In the genomic region with DNA sequence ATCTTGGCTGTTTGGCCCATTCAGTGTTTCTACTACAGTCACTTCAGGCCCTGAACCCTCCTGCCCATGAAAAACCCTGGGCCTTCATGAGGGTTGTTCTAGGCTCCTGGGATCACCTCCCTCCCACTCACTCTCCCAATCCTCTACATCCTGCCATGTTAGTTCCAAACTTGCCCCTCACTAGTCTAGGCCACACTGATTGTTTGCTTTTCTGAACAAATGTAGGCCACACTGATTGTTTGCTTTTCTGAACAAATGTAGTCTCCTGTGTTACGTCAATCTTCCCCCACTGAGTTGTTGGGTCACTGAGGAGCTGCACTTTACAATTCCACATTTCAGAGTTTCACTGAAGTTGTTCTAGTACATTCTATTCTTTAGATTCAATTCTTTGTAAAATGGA, we compare ENCODE assay signal across 1 cellular context.
TF ChIP-seq lines count a peak whose summit lies in the region.

No MANE protein-coding gene starts in this region.

TF ChIP-seq in HepG2, 621 proteins besides CTCF, POLR2A, EP300 and RAD21 (continued from another document and continues in another):
- TF ChIP-seq, protein P1, sequence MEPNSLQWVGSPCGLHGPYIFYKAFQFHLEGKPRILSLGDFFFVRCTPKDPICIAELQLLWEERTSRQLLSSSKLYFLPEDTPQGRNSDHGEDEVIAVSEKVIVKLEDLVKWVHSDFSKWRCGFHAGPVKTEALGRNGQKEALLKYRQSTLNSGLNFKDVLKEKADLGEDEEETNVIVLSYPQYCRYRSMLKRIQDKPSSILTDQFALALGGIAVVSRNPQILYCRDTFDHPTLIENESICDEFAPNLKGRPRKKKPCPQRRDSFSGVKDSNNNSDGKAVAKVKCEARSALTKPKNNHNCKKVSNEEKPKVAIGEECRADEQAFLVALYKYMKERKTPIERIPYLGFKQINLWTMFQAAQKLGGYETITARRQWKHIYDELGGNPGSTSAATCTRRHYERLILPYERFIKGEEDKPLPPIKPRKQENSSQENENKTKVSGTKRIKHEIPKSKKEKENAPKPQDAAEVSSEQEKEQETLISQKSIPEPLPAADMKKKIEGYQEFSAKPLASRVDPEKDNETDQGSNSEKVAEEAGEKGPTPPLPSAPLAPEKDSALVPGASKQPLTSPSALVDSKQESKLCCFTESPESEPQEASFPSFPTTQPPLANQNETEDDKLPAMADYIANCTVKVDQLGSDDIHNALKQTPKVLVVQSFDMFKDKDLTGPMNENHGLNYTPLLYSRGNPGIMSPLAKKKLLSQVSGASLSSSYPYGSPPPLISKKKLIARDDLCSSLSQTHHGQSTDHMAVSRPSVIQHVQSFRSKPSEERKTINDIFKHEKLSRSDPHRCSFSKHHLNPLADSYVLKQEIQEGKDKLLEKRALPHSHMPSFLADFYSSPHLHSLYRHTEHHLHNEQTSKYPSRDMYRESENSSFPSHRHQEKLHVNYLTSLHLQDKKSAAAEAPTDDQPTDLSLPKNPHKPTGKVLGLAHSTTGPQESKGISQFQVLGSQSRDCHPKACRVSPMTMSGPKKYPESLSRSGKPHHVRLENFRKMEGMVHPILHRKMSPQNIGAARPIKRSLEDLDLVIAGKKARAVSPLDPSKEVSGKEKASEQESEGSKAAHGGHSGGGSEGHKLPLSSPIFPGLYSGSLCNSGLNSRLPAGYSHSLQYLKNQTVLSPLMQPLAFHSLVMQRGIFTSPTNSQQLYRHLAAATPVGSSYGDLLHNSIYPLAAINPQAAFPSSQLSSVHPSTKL (CRISPR knock-in tag; IDR thresholded peaks at IDR 0.05), result peak; percentile 71
- TF ChIP-seq RXRB (CRISPR knock-in tag; IDR thresholded peaks at IDR 0.05; ENCODE audit: borderline replicate concordance), result peak; percentile 70
- TF ChIP-seq, protein P2, sequence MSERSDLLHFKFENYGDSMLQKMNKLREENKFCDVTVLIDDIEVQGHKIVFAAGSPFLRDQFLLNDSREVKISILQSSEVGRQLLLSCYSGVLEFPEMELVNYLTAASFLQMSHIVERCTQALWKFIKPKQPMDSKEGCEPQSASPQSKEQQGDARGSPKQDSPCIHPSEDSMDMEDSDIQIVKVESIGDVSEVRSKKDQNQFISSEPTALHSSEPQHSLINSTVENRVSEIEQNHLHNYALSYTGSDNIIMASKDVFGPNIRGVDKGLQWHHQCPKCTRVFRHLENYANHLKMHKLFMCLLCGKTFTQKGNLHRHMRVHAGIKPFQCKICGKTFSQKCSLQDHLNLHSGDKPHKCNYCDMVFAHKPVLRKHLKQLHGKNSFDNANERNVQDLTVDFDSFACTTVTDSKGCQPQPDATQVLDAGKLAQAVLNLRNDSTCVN (CRISPR knock-in tag; IDR thresholded peaks at IDR 0.05; ENCODE audit: borderline replicate concordance), result no peak
- TF ChIP-seq MIXL1 (CRISPR knock-in tag; IDR thresholded peaks at IDR 0.05), result peak; percentile 65
- no peak for TF ChIP-seq EEA1 (CRISPR knock-in tag; IDR thresholded peaks at IDR 0.05; ENCODE audit: borderline replicate concordance)
- peak; percentile 78 for TF ChIP-seq CEBPG (CRISPR knock-in tag; IDR thresholded peaks at IDR 0.05)
- no peak for TF ChIP-seq MAFK (conservative IDR thresholded peaks at IDR 0.05 in 1 of 2, IDR thresholded peaks at IDR 0.05 in 1 of 2; ENCODE audit: low read length in 2 of 2)
- TF ChIP-seq ARNT (IDR thresholded peaks at IDR 0.05), result no peak
- TF ChIP-seq NR2F6 (IDR thresholded peaks at IDR 0.05), result no peak
- peak; percentile 55 for TF ChIP-seq NR2F6 (CRISPR knock-in tag; IDR thresholded peaks at IDR 0.05)
- TF ChIP-seq, protein P3, sequence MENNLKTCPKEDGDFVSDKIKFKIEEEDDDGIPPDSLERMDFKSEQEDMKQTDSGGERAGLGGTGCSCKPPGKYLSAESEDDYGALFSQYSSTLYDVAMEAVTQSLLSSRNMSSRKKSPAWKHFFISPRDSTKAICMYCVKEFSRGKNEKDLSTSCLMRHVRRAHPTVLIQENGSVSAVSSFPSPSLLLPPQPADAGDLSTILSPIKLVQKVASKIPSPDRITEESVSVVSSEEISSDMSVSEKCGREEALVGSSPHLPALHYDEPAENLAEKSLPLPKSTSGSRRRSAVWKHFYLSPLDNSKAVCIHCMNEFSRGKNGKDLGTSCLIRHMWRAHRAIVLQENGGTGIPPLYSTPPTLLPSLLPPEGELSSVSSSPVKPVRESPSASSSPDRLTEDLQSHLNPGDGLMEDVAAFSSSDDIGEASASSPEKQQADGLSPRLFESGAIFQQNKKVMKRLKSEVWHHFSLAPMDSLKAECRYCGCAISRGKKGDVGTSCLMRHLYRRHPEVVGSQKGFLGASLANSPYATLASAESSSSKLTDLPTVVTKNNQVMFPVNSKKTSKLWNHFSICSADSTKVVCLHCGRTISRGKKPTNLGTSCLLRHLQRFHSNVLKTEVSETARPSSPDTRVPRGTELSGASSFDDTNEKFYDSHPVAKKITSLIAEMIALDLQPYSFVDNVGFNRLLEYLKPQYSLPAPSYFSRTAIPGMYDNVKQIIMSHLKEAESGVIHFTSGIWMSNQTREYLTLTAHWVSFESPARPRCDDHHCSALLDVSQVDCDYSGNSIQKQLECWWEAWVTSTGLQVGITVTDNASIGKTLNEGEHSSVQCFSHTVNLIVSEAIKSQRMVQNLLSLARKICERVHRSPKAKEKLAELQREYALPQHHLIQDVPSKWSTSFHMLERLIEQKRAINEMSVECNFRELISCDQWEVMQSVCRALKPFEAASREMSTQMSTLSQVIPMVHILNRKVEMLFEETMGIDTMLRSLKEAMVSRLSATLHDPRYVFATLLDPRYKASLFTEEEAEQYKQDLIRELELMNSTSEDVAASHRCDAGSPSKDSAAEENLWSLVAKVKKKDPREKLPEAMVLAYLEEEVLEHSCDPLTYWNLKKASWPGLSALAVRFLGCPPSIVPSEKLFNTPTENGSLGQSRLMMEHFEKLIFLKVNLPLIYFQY (CRISPR knock-in tag; IDR thresholded peaks at IDR 0.05; ENCODE audit: borderline replicate concordance), result peak; percentile 48; the same call in 1 of the 2 replicates
- peak; percentile 72 for TF ChIP-seq ZNF331 (CRISPR knock-in tag; IDR thresholded peaks at IDR 0.05)
- TF ChIP-seq AGO1 (IDR thresholded peaks at IDR 0.05; ENCODE audit: low read depth, low read length, poor library complexity, severe bottlenecking), result no peak
- peak; percentile 26; the same call in 1 of the 2 replicates for TF ChIP-seq HDAC1 (CRISPR knock-in tag; IDR thresholded peaks at IDR 0.05)
- no peak for TF ChIP-seq GTF3A (CRISPR knock-in tag; conservative IDR thresholded peaks at IDR 0.05)
- TF ChIP-seq ELF3 (CRISPR knock-in tag; IDR thresholded peaks at IDR 0.05), result 0 out of 2 replicates have a peak, but pooled peaks have one; percentile 25
- peak; percentile 35; the same call in 1 of the 2 replicates for TF ChIP-seq FOSL2 (CRISPR knock-in tag; IDR thresholded peaks at IDR 0.05)
- TF ChIP-seq EHMT2 (IDR thresholded peaks at IDR 0.05; ENCODE audit: borderline replicate concordance, low read depth, low read length), result no peak
- TF ChIP-seq ELF1 (CRISPR knock-in tag; IDR thresholded peaks at IDR 0.05), result no peak
- TF ChIP-seq, protein P4, sequence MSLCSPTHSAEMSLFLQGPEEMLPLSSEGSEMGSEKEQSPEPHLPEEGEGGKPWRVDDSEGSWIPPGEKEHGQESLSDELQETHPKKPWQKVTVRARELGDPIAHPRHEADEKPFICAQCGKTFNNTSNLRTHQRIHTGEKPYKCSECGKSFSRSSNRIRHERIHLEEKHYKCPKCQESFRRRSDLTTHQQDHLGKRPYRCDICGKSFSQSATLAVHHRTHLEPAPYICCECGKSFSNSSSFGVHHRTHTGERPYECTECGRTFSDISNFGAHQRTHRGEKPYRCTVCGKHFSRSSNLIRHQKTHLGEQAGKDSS (CRISPR knock-in tag; IDR thresholded peaks at IDR 0.05; ENCODE audit: borderline replicate concordance, low read depth), result peak; percentile 50; the same call in 1 of the 2 replicates
- TF ChIP-seq, protein P5, sequence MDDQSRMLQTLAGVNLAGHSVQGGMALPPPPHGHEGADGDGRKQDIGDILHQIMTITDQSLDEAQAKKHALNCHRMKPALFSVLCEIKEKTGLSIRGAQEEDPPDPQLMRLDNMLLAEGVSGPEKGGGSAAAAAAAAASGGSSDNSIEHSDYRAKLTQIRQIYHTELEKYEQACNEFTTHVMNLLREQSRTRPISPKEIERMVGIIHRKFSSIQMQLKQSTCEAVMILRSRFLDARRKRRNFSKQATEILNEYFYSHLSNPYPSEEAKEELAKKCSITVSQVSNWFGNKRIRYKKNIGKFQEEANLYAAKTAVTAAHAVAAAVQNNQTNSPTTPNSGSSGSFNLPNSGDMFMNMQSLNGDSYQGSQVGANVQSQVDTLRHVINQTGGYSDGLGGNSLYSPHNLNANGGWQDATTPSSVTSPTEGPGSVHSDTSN (CRISPR knock-in tag; IDR thresholded peaks at IDR 0.05; ENCODE audit: borderline replicate concordance), result no peak
- no peak for TF ChIP-seq ZNF451 (CRISPR knock-in tag; IDR thresholded peaks at IDR 0.05)
- TF ChIP-seq, protein P6, sequence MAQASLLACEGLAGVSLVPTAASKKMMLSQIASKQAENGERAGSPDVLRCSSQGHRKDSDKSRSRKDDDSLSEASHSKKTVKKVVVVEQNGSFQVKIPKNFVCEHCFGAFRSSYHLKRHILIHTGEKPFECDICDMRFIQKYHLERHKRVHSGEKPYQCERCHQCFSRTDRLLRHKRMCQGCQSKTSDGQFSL (CRISPR knock-in tag; IDR thresholded peaks at IDR 0.05), result no peak
- TF ChIP-seq IRF2 (CRISPR knock-in tag; IDR thresholded peaks at IDR 0.05), result peak; percentile 47; the same call in 1 of the 2 replicates
- TF ChIP-seq ATM (IDR thresholded peaks at IDR 0.05; ENCODE audit: borderline replicate concordance), result no peak
- no peak for TF ChIP-seq CBFB (CRISPR knock-in tag; IDR thresholded peaks at IDR 0.05)
- TF ChIP-seq RORA (CRISPR knock-in tag; IDR thresholded peaks at IDR 0.05), result no peak
- no peak for TF ChIP-seq SIN3B (IDR thresholded peaks at IDR 0.05; ENCODE audit: low read length)
- peak; percentile 75 for TF ChIP-seq FOXA3 (CRISPR knock-in tag; IDR thresholded peaks at IDR 0.05)
- no peak for TF ChIP-seq ZNF709 (CRISPR knock-in tag; IDR thresholded peaks at IDR 0.05)
- no peak for TF ChIP-seq MYNN (CRISPR knock-in tag; IDR thresholded peaks at IDR 0.05; ENCODE audit: low read depth)
- no peak for TF ChIP-seq ZNF766 (CRISPR knock-in tag; IDR thresholded peaks at IDR 0.05; ENCODE audit: borderline replicate concordance)
- TF ChIP-seq AKAP8 (CRISPR knock-in tag; IDR thresholded peaks at IDR 0.05), result no peak
- TF ChIP-seq HDAC6 (IDR thresholded peaks at IDR 0.05; ENCODE audit: low read depth, low read length), result no peak
- peak; percentile 75 for TF ChIP-seq GATAD2A (CRISPR knock-in tag; IDR thresholded peaks at IDR 0.05)
- 0 out of 2 replicates have a peak, but pooled peaks have one; percentile 41 for TF ChIP-seq PHF8 (CRISPR knock-in tag; IDR thresholded peaks at IDR 0.05)
- TF ChIP-seq DNMT1 (CRISPR knock-in tag; IDR thresholded peaks at IDR 0.05), result no peak
- TF ChIP-seq, protein P7, sequence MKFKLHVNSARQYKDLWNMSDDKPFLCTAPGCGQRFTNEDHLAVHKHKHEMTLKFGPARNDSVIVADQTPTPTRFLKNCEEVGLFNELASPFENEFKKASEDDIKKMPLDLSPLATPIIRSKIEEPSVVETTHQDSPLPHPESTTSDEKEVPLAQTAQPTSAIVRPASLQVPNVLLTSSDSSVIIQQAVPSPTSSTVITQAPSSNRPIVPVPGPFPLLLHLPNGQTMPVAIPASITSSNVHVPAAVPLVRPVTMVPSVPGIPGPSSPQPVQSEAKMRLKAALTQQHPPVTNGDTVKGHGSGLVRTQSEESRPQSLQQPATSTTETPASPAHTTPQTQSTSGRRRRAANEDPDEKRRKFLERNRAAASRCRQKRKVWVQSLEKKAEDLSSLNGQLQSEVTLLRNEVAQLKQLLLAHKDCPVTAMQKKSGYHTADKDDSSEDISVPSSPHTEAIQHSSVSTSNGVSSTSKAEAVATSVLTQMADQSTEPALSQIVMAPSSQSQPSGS (CRISPR knock-in tag; IDR thresholded peaks at IDR 0.05), result no peak
- TF ChIP-seq, protein P8, sequence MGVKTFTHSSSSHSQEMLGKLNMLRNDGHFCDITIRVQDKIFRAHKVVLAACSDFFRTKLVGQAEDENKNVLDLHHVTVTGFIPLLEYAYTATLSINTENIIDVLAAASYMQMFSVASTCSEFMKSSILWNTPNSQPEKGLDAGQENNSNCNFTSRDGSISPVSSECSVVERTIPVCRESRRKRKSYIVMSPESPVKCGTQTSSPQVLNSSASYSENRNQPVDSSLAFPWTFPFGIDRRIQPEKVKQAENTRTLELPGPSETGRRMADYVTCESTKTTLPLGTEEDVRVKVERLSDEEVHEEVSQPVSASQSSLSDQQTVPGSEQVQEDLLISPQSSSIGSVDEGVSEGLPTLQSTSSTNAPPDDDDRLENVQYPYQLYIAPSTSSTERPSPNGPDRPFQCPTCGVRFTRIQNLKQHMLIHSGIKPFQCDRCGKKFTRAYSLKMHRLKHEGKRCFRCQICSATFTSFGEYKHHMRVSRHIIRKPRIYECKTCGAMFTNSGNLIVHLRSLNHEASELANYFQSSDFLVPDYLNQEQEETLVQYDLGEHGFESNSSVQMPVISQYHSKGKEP (CRISPR knock-in tag; IDR thresholded peaks at IDR 0.05), result no peak
- TF ChIP-seq ZKSCAN8 (CRISPR knock-in tag; IDR thresholded peaks at IDR 0.05; ENCODE audit: borderline replicate concordance), result peak; percentile 35; the same call in 1 of the 2 replicates
- peak; percentile 96 for TF ChIP-seq ZNF644 (CRISPR knock-in tag; IDR thresholded peaks at IDR 0.05; ENCODE audit: low read depth)
- TF ChIP-seq MLLT10 (CRISPR knock-in tag; IDR thresholded peaks at IDR 0.05), result no peak
- no peak for TF ChIP-seq SRSF1 (optimal IDR thresholded peaks at IDR 0.05; ENCODE audit: low read depth, low read length)
- peak; percentile 69 for TF ChIP-seq SOX5 (CRISPR knock-in tag; IDR thresholded peaks at IDR 0.05; ENCODE audit: borderline replicate concordance)
- TF ChIP-seq, protein P9, sequence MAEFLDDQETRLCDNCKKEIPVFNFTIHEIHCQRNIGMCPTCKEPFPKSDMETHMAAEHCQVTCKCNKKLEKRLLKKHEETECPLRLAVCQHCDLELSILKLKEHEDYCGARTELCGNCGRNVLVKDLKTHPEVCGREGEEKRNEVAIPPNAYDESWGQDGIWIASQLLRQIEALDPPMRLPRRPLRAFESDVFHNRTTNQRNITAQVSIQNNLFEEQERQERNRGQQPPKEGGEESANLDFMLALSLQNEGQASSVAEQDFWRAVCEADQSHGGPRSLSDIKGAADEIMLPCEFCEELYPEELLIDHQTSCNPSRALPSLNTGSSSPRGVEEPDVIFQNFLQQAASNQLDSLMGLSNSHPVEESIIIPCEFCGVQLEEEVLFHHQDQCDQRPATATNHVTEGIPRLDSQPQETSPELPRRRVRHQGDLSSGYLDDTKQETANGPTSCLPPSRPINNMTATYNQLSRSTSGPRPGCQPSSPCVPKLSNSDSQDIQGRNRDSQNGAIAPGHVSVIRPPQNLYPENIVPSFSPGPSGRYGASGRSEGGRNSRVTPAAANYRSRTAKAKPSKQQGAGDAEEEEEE (CRISPR knock-in tag; IDR thresholded peaks at IDR 0.05; ENCODE audit: borderline replicate concordance), result no peak
- TF ChIP-seq GFI1 (CRISPR knock-in tag; IDR thresholded peaks at IDR 0.05; ENCODE audit: borderline replicate concordance), result peak; percentile 98
- TF ChIP-seq SALL1 (CRISPR knock-in tag; IDR thresholded peaks at IDR 0.05), result peak; percentile 14; the same call in 1 of the 2 replicates
- TF ChIP-seq, protein P10, sequence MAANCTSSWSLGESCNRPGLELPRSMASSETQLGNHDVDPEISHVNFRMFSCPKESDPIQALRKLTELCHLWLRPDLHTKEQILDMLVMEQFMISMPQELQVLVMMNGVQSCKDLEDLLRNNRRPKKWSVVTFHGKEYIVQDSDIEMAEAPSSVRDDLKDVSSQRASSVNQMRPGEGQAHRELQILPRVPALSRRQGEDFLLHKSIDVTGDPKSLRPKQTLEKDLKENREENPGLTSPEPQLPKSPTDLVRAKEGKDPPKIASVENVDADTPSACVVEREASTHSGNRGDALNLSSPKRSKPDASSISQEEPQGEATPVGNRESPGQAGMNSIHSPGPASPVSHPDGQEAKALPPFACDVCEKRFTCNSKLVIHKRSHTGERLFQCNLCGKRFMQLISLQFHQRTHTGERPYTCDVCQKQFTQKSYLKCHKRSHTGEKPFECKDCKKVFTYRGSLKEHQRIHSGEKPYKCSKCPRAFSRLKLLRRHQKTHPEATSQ (CRISPR knock-in tag; IDR thresholded peaks at IDR 0.05; ENCODE audit: borderline replicate concordance), result no peak
